In genomic region chr7:107047902-107048782, GRCh38 we compare ENCODE assay signal across 1 cellular context.
TF ChIP-seq lines count a peak whose summit lies in the region.

No MANE protein-coding gene starts in this region.

TF ChIP-seq in GM12878, 131 proteins besides CTCF, POLR2A, EP300 and RAD21 (continued from another document):
- TF ChIP-seq, protein P1, sequence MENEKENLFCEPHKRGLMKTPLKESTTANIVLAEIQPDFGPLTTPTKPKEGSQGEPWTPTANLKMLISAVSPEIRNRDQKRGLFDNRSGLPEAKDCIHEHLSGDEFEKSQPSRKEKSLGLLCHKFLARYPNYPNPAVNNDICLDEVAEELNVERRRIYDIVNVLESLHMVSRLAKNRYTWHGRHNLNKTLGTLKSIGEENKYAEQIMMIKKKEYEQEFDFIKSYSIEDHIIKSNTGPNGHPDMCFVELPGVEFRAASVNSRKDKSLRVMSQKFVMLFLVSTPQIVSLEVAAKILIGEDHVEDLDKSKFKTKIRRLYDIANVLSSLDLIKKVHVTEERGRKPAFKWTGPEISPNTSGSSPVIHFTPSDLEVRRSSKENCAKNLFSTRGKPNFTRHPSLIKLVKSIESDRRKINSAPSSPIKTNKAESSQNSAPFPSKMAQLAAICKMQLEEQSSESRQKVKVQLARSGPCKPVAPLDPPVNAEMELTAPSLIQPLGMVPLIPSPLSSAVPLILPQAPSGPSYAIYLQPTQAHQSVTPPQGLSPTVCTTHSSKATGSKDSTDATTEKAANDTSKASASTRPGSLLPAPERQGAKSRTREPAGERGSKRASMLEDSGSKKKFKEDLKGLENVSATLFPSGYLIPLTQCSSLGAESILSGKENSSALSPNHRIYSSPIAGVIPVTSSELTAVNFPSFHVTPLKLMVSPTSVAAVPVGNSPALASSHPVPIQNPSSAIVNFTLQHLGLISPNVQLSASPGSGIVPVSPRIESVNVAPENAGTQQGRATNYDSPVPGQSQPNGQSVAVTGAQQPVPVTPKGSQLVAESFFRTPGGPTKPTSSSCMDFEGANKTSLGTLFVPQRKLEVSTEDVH (IDR thresholded peaks at IDR 0.05; ENCODE audit: low read depth, partially characterized antibody) = no peak
- TF ChIP-seq SMARCA5 (IDR thresholded peaks at IDR 0.05) (no peak), FOXM1 (IDR thresholded peaks at IDR 0.05; ENCODE audit: low read depth, low read length) (no peak), SREBF1 (IDR thresholded peaks at IDR 0.05; ENCODE audit: low read length) (no peak), MEF2B (IDR thresholded peaks at IDR 0.05; ENCODE audit: partially characterized antibody, poor library complexity, severe bottlenecking) (no peak), REST (IDR thresholded peaks at IDR 0.05; ENCODE audit: low read depth, low read length) (no peak), MLLT1 (IDR thresholded peaks at IDR 0.05) (no peak), CUX1 (IDR thresholded peaks at IDR 0.05; ENCODE audit: insufficient replicate concordance, low read depth, low read length) (no peak), NR2C1 (IDR thresholded peaks at IDR 0.05) (no peak), ZNF24 (IDR thresholded peaks at IDR 0.05) (no peak), CBFB (IDR thresholded peaks at IDR 0.05; ENCODE audit: low read depth) (no peak), CHD4 (IDR thresholded peaks at IDR 0.05) (no peak)
- TF ChIP-seq, protein P2, sequence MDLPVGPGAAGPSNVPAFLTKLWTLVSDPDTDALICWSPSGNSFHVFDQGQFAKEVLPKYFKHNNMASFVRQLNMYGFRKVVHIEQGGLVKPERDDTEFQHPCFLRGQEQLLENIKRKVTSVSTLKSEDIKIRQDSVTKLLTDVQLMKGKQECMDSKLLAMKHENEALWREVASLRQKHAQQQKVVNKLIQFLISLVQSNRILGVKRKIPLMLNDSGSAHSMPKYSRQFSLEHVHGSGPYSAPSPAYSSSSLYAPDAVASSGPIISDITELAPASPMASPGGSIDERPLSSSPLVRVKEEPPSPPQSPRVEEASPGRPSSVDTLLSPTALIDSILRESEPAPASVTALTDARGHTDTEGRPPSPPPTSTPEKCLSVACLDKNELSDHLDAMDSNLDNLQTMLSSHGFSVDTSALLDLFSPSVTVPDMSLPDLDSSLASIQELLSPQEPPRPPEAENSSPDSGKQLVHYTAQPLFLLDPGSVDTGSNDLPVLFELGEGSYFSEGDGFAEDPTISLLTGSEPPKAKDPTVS (IDR thresholded peaks at IDR 0.05; ENCODE audit: low read depth, low read length) = no peak
